In the genomic region with DNA sequence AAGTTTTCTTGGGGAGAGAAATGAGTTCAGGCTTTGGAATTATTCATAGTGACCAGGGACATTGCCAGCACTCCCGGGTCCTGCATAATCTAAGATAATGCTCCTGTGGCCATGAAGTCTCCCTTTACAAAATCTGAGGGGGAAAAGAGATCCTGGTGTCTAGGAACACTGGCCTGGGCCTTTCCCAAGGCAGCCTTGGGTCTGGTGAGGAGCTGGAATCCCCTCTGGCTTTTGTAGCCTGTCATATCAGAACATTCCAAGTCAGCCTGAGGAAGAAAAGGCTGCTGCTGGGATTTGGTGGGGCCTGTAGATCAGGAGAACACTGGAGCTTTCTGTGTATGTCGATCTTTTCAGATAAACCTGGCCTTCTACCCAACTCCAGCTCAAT, we compare ENCODE assay signal across 9 cellular contexts. TPM values are rescaled to one million over a fixed set of nuclear protein-coding genes. Genes with fewer than 3 reads are reported as not detected.
DNase-seq lines count a peak whose midpoint lies in the region; ATAC-seq and TF ChIP-seq lines count a peak whose summit lies in the region.
"Had no signal": no experiment of that assay in that cellular context is flagged by ENCODE, and none has a peak within 500 bp of the region (broad histone marks: within the 10 kb centered on the region; RNA-seq: fewer than 3 reads in every experiment).

No MANE protein-coding gene starts in this region.

- peak overlapping the region; percentile 91 to 98 (median 94) for H3K4me3 Mint-ChIP-seq in CD4-positive, alpha-beta memory T cell

- H4K20me1 ChIP-seq in osteoblast (ENCODE audit: insufficient read depth, low read length), result peaks cover 15% of the 10 kb centered on the region

- peaks cover 0 to 7% of the 10 kb centered on the region in 2 donors for H3K36me3 Mint-ChIP-seq in CD4-positive, alpha-beta memory T cell

- peak overlapping the region; percentile 76 for H3K27ac ChIP-seq in CD4-positive, alpha-beta memory T cell (ENCODE audit: low read depth, low read length)
- peak overlapping the region; percentile 35 for H3K27ac ChIP-seq in osteoblast (ENCODE audit: low read depth, low read length)

- ATAC-seq in HG03521 (IDR thresholded peaks at IDR 0.05; ENCODE audit: unreplicated experiment), result no peak

- H3K27ac Mint-ChIP-seq in CD4-positive, alpha-beta memory T cell, result peak overlapping the region; percentile 94 to 98 (median 96)

- CTCF ChIA-PET in CD4-positive, alpha-beta memory T cell (lab: Charles Lee; ENCODE audit: partially characterized antibody), result interaction anchor here (0.6 to 4.7 kb wide), 8 partner anchors 12 to 438 kb away, joined by 3 to 88 read pairs (median 12); partner anchors contain the start of gene PIGV

- no peaks in the 10 kb centered on the region for H3K27me3 Mint-ChIP-seq in CD4-positive, alpha-beta memory T cell

- peaks cover 29% of the 10 kb centered on the region for H3K79me2 ChIP-seq in osteoblast (ENCODE audit: insufficient read depth, low read length)

- POLR2A ChIA-PET in CD4-positive, alpha-beta memory T cell (lab: Charles Lee; ENCODE audit: partially characterized antibody), result interaction anchor here (0.6 to 16.5 kb wide), 11 partner anchors 9 to 194 kb away, joined by 3 to 595 read pairs (median 9); partner anchors contain the start of gene PIGV

- H3K9me3 Mint-ChIP-seq in CD4-positive, alpha-beta memory T cell, result peaks cover 0 to 2% (median 0%) of the 10 kb centered on the region in 8 donors

- H2AFZ ChIP-seq in osteoblast (ENCODE audit: low read length), result peak overlapping the region; percentile 81

- no peaks in the 10 kb centered on the region for H3K9me3 ChIP-seq in CD4-positive, alpha-beta memory T cell (ENCODE audit: control insufficient read depth in 1 of 2, low read length in 2 of 2)
- H3K9me3 ChIP-seq in NT2/D1 (ENCODE audit: insufficient read depth, low read length) (no peaks in the 10 kb centered on the region; the same call in 1 of the 2 replicates), osteoblast (ENCODE audit: low read depth, low read length) (no peaks in the 10 kb centered on the region)

- peaks cover 21 to 36% (median 29%) of the 10 kb centered on the region in 4 donors for H3K4me1 Mint-ChIP-seq in CD4-positive, alpha-beta memory T cell

- no peak for DNase-seq in CD4-positive, alpha-beta memory T cell
- DNase-seq in NT2/D1 (ENCODE audit: low read depth, low spot score) (no peak), ecto neural progenitor cell (ENCODE audit: low spot score) (peak; percentile 58), osteoblast (ENCODE audit: insufficient read length, low spot score, missing footprints) (no peak), hepatic stellate cell (ENCODE audit: low spot score) (no peak), COLO668 (lab: John Stamatoyannopoulos, UW; ENCODE audit: unreplicated experiment) (no peak), SHP77 treated with DMSO at 0.1 percent for 48 hours (lab: John Stamatoyannopoulos, UW) (no peak)
- DNase-seq: activated gamma-delta T cell treated with Interleukin-2 at 50 U/mL for 16 hours had no signal

- TF ChIP-seq CTCF in osteoblast (IDR thresholded peaks at IDR 0.05; ENCODE audit: extremely low read depth, low read depth, low read length), result no peak

- intact Hi-C loops in CD4-positive, alpha-beta memory T cell (cut with micrococcal nuclease), result loop anchor here (5.0 to 10.0 kb wide), 2 partner anchors 92 to 189 kb away; no protein-coding TSS in a partner anchor

- H3K4me3 ChIP-seq in CD4-positive, alpha-beta memory T cell (ENCODE audit: low read length in 2 of 2), result peak overlapping the region in 1 of 2 donors; percentile 30
- no peak overlapping the region for H3K4me3 ChIP-seq in NT2/D1 (ENCODE audit: insufficient read length, low read depth)
- H3K4me3 ChIP-seq in osteoblast (ENCODE audit: insufficient read depth, low read length), result no peak overlapping the region

- H3K36me3 ChIP-seq in CD4-positive, alpha-beta memory T cell (ENCODE audit: insufficient read depth, low read length), result no peaks in the 10 kb centered on the region
- H3K36me3 ChIP-seq in NT2/D1 (ENCODE audit: insufficient read depth, insufficient read length, low read length) (no peaks in the 10 kb centered on the region), osteoblast (ENCODE audit: insufficient read depth, low read length) (no peaks in the 10 kb centered on the region)

- H3K9ac ChIP-seq in NT2/D1 (ENCODE audit: insufficient read length, low read depth), result peak overlapping the region; percentile 93

- H3K27me3 ChIP-seq in CD4-positive, alpha-beta memory T cell (ENCODE audit: insufficient read depth, low read length), result no peaks in the 10 kb centered on the region
- H3K27me3 ChIP-seq in NT2/D1 (ENCODE audit: insufficient read depth, insufficient read length) (no peaks in the 10 kb centered on the region), osteoblast (ENCODE audit: insufficient read depth, low read length) (no peaks in the 10 kb centered on the region)

- H3K4me2 ChIP-seq in osteoblast (ENCODE audit: insufficient read depth, low read length), result peak overlapping the region; percentile 85

- H3K4me1 ChIP-seq in CD4-positive, alpha-beta memory T cell (ENCODE audit: insufficient read depth, low read length), result peaks cover 38% of the 10 kb centered on the region
- H3K4me1 ChIP-seq in NT2/D1 (ENCODE audit: insufficient read depth, insufficient read length) (peaks cover 3% of the 10 kb centered on the region), osteoblast (ENCODE audit: insufficient read depth, low read length) (peaks cover 30% of the 10 kb centered on the region)

RNA-seq across cellular contexts. Expression of gene ARID1A, which starts 1.6 kb away (rescaled TPM):
- 100 to 1,000 TPM; 112 to 127 TPM for total RNA-seq in CD4-positive, alpha-beta memory T cell
- polyA plus RNA-seq in CD4-positive, alpha-beta memory T cell, result 10 to 100 TPM in 1 of 2 donors, 1 to 10 TPM in 1; 4.2 to 30.4 TPM
- 22.8 and 23.6 TPM in 2 replicates for total RNA-seq in osteoblast
